Comparison of ENCODE assay signal across 9 cellular contexts in genomic region chr6:65623569-65623968, GRCh38.
"Had no signal": no experiment of that assay in that cellular context is flagged by ENCODE, and none has a peak within 500 bp of the region (broad histone marks: within the 10 kb centered on the region; RNA-seq: fewer than 3 reads in every experiment).

No MANE protein-coding gene starts in this region.

- H3K27me3 Mint-ChIP-seq: IgD-negative memory B cell had no signal

- H3K4me3 Mint-ChIP-seq: HFFc6, IgD-negative memory B cell had no signal

- H3K4me1 Mint-ChIP-seq: IgD-negative memory B cell had no signal

- H3K27ac Mint-ChIP-seq: HFFc6, IgD-negative memory B cell had no signal

- H3K9me3 ChIP-seq: HAP-1 had no signal

- H3K4me3 ChIP-seq: GM23248, HAP-1 had no signal

- H3K4me1 ChIP-seq: HAP-1 had no signal

- H3K9ac ChIP-seq: GM23248 had no signal

- H3K36me3 ChIP-seq: HAP-1 had no signal

- H3K36me3 Mint-ChIP-seq: IgD-negative memory B cell had no signal

- H3K27ac ChIP-seq: GM23248, HL-60 had no signal

- DNase-seq: GM23248, GOT3, H7, HFFc6 had no signal

- ATAC-seq: HCT116, HepG2 had no signal

- H2AFZ ChIP-seq: GM23248 had no signal
